1 cellular context compared by ENCODE assay signal in genomic region chr3:129657261-129658046, GRCh38.
TF ChIP-seq lines count a peak whose summit lies in the region.

No MANE protein-coding gene starts in this region.

TF ChIP-seq in K562, 482 proteins besides CTCF, POLR2A, EP300 and RAD21 (continued from another document):
- TF ChIP-seq E2F4 (CRISPR knock-in tag; IDR thresholded peaks at IDR 0.05; ENCODE audit: low read depth), result no peak
- TF ChIP-seq NUFIP1 (IDR thresholded peaks at IDR 0.05; ENCODE audit: partially characterized antibody), result no peak
- no peak for TF ChIP-seq GABPA (tag; conservative IDR thresholded peaks at IDR 0.05; ENCODE audit: low read depth)
- TF ChIP-seq KHSRP (IDR thresholded peaks at IDR 0.05), result no peak
- peak; percentile 89 for TF ChIP-seq NFE2L1 (tag; IDR thresholded peaks at IDR 0.05; ENCODE audit: borderline replicate concordance, low read depth)
- TF ChIP-seq IRF1 (CRISPR knock-in tag; IDR thresholded peaks at IDR 0.05; ENCODE audit: borderline replicate concordance), result no peak
- peak; percentile 92 for TF ChIP-seq C11orf30 (IDR thresholded peaks at IDR 0.05; ENCODE audit: low read depth)
- no peak for TF ChIP-seq HNRNPK (IDR thresholded peaks at IDR 0.05; ENCODE audit: low read depth, low read length, poor library complexity, severe bottlenecking)
- TF ChIP-seq ZNF592 (IDR thresholded peaks at IDR 0.05), result peak; percentile 32; the same call in 1 of the 2 replicates
- TF ChIP-seq KLF1 (tag; IDR thresholded peaks at IDR 0.05), result no peak
- TF ChIP-seq ZBTB34 (CRISPR knock-in tag; IDR thresholded peaks at IDR 0.05), result no peak
